Comparison of ENCODE assay signal across 1 cellular context in the genomic region with DNA sequence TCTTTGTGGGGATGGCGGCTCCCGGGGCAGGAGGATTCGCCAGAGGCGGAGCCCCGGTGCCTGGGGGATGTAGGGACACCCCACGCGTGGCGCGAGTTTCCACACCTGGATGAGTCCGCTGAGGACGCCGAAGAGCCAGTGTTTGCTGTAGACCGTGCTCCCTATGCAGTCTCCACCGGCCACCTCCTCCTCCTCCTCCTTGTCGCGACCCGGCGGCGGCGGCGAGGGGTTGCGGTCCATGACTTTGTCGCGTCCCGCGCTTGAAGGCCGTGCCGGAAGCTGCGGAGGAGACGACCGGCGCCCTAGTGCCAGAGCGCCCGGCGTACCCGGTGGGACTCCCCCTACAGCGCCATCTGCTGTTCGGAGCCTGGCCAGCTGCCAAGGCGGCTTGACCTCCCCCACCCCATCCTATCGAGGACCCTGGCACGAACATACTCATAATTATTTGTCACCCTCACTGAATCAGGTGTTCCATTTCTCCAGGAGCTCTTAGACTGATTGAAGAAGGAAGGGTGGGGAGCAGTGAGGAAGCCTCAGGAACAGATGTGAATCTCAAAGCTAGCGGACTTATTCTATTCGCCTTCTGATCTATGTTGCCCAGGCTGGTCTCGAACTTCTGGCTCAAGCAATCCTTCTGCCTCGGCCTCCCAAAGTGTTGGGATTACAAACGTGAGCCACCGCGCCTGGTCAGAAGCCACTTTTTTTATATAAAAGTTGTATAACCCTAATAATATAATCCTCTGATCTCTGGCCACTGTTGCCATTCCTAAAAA.
TF ChIP-seq lines count a peak whose summit lies in the region.

A gene with protein sequence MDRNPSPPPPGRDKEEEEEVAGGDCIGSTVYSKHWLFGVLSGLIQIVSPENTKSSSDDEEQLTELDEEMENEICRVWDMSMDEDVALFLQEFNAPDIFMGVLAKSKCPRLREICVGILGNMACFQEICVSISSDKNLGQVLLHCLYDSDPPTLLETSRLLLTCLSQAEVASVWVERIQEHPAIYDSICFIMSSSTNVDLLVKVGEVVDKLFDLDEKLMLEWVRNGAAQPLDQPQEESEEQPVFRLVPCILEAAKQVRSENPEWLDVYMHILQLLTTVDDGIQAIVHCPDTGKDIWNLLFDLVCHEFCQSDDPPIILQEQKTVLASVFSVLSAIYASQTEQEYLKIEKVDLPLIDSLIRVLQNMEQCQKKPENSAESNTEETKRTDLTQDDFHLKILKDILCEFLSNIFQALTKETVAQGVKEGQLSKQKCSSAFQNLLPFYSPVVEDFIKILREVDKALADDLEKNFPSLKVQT (minus strand): TSS at position 281 of the 773 bp plus-strand sequence. CDS start 41 bp downstream, at position 240.

TF ChIP-seq in K562, 482 proteins besides CTCF, POLR2A, EP300 and RAD21 (continued from another document and continues in another):
- TF ChIP-seq, protein P1, sequence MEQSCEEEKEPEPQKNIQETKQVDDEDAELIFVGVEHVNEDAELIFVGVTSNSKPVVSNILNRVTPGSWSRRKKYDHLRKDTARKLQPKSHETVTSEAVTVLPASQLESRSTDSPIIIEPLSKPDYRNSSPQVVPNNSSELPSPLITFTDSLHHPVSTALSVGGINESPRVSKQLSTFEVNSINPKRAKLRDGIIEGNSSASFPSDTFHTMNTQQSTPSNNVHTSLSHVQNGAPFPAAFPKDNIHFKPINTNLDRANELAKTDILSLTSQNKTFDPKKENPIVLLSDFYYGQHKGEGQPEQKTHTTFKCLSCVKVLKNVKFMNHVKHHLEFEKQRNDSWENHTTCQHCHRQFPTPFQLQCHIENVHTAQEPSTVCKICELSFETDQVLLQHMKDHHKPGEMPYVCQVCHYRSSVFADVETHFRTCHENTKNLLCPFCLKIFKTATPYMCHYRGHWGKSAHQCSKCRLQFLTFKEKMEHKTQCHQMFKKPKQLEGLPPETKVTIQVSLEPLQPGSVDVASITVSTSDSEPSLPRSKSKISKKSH (CRISPR knock-in tag; IDR thresholded peaks at IDR 0.05), result no peak
- TF ChIP-seq, protein P2, sequence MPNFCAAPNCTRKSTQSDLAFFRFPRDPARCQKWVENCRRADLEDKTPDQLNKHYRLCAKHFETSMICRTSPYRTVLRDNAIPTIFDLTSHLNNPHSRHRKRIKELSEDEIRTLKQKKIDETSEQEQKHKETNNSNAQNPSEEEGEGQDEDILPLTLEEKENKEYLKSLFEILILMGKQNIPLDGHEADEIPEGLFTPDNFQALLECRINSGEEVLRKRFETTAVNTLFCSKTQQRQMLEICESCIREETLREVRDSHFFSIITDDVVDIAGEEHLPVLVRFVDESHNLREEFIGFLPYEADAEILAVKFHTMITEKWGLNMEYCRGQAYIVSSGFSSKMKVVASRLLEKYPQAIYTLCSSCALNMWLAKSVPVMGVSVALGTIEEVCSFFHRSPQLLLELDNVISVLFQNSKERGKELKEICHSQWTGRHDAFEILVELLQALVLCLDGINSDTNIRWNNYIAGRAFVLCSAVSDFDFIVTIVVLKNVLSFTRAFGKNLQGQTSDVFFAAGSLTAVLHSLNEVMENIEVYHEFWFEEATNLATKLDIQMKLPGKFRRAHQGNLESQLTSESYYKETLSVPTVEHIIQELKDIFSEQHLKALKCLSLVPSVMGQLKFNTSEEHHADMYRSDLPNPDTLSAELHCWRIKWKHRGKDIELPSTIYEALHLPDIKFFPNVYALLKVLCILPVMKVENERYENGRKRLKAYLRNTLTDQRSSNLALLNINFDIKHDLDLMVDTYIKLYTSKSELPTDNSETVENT (CRISPR knock-in tag; IDR thresholded peaks at IDR 0.05), result peak; percentile 94
- TF ChIP-seq FOS (IDR thresholded peaks at IDR 0.05; ENCODE audit: extremely low read depth, insufficient read length) (no peak), ZNF780A (CRISPR knock-in tag; IDR thresholded peaks at IDR 0.05) (no peak), MXI1 (IDR thresholded peaks at IDR 0.05; ENCODE audit: low read depth, low read length) (no peak), ETV5 (CRISPR knock-in tag; IDR thresholded peaks at IDR 0.05; ENCODE audit: low read depth) (peak; percentile 91), BCOR (IDR thresholded peaks at IDR 0.05) (no peak), NFXL1 (CRISPR knock-in tag; IDR thresholded peaks at IDR 0.05) (no peak), KLF1 (tag; IDR thresholded peaks at IDR 0.05) (peak; percentile 83; the same call in 1 of the 2 replicates), HLTF (IDR thresholded peaks at IDR 0.05) (no peak), ZNF140 (CRISPR knock-in tag; IDR thresholded peaks at IDR 0.05) (no peak), E2F3 (CRISPR knock-in tag; IDR thresholded peaks at IDR 0.05) (peak; percentile 74), SOX6 (IDR thresholded peaks at IDR 0.05) (peak; percentile 37; the same call in 1 of the 2 replicates), STAG1 (CRISPR knock-in tag; IDR thresholded peaks at IDR 0.05; ENCODE audit: borderline replicate concordance) (no peak), TSC22D4 (tag; IDR thresholded peaks at IDR 0.05) (no peak), CEBPG (CRISPR knock-in tag; IDR thresholded peaks at IDR 0.05) (no peak), CEBPG (tag; conservative IDR thresholded peaks at IDR 0.05 in 1 of 2, IDR thresholded peaks at IDR 0.05 in 1 of 2) (no peak), BMI1 (IDR thresholded peaks at IDR 0.05; ENCODE audit: low read length) (no peak), ZEB2 (IDR thresholded peaks at IDR 0.05) (no peak), SMAD3 (CRISPR knock-in tag; conservative IDR thresholded peaks at IDR 0.05) (0 out of 2 replicates have a peak, but pooled peaks have one; percentile 30), EHMT2 (IDR thresholded peaks at IDR 0.05) (peak; percentile 65; the same call in 1 of the 2 replicates), BACH1 (tag; IDR thresholded peaks at IDR 0.05) (no peak), YY1 (IDR thresholded peaks at IDR 0.05; ENCODE audit: borderline replicate concordance in 1 of 3, control insufficient read depth in 1 of 3, extremely low read depth in 1 of 3, insufficient read depth in 3 of 3, insufficient read length in 1 of 3, insufficient replicate concordance in 2 of 3, low read depth in 1 of 3, low read length in 2 of 3) (peak in 1 of 3 experiments; percentile 59), MAZ (CRISPR knock-in tag; conservative IDR thresholded peaks at IDR 0.05 in 1 of 2, IDR thresholded peaks at IDR 0.05 in 1 of 2) (peak in 1 of 2 experiments; percentile 73), ZNF263 (CRISPR knock-in tag; IDR thresholded peaks at IDR 0.05; ENCODE audit: borderline replicate concordance) (peak; percentile 94), ZNF589 (CRISPR knock-in tag; IDR thresholded peaks at IDR 0.05; ENCODE audit: low read depth) (0 out of 2 replicates have a peak, but pooled peaks have one; percentile 32), TGIF2 (CRISPR knock-in tag; IDR thresholded peaks at IDR 0.05) (no peak), CBX1 (IDR thresholded peaks at IDR 0.05; ENCODE audit: low read depth) (peak; percentile 83), FOXA1 (IDR thresholded peaks at IDR 0.05; ENCODE audit: borderline replicate concordance) (no peak), MBD2 (IDR thresholded peaks at IDR 0.05; ENCODE audit: borderline replicate concordance, low read depth) (peak; percentile 81), TCF7 (IDR thresholded peaks at IDR 0.05; ENCODE audit: borderline replicate concordance) (peak; percentile 70; the same call in 1 of the 2 replicates), RBM14 (IDR thresholded peaks at IDR 0.05; ENCODE audit: borderline replicate concordance, insufficient read depth, low read depth, low read length) (no peak), ZBED1 (IDR thresholded peaks at IDR 0.05) (peak; percentile 99), KDM4B (IDR thresholded peaks at IDR 0.05; ENCODE audit: borderline replicate concordance in 2 of 2, low read depth in 1 of 2) (peak in 1 of 2 experiments; percentile 73; a peak in 1 of 4 replicates), ZBTB7A (IDR thresholded peaks at IDR 0.05; ENCODE audit: borderline replicate concordance, control insufficient read depth, low read depth, low read length) (peak; percentile 46; the same call in 1 of the 2 replicates), ZNF354B (CRISPR knock-in tag; IDR thresholded peaks at IDR 0.05) (no peak)
- TF ChIP-seq, protein P3, sequence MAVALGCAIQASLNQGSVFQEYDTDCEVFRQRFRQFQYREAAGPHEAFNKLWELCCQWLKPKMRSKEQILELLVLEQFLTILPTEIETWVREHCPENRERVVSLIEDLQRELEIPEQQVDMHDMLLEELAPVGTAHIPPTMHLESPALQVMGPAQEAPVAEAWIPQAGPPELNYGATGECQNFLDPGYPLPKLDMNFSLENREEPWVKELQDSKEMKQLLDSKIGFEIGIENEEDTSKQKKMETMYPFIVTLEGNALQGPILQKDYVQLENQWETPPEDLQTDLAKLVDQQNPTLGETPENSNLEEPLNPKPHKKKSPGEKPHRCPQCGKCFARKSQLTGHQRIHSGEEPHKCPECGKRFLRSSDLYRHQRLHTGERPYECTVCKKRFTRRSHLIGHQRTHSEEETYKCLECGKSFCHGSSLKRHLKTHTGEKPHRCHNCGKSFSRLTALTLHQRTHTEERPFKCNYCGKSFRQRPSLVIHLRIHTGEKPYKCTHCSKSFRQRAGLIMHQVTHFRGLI (CRISPR knock-in tag; IDR thresholded peaks at IDR 0.05), result no peak
- TF ChIP-seq, protein P4, sequence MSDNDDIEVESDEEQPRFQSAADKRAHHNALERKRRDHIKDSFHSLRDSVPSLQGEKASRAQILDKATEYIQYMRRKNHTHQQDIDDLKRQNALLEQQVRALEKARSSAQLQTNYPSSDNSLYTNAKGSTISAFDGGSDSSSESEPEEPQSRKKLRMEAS (CRISPR knock-in tag; IDR thresholded peaks at IDR 0.05), result peak; percentile 49; the same call in 1 of the 2 replicates
- TF ChIP-seq, protein P5, sequence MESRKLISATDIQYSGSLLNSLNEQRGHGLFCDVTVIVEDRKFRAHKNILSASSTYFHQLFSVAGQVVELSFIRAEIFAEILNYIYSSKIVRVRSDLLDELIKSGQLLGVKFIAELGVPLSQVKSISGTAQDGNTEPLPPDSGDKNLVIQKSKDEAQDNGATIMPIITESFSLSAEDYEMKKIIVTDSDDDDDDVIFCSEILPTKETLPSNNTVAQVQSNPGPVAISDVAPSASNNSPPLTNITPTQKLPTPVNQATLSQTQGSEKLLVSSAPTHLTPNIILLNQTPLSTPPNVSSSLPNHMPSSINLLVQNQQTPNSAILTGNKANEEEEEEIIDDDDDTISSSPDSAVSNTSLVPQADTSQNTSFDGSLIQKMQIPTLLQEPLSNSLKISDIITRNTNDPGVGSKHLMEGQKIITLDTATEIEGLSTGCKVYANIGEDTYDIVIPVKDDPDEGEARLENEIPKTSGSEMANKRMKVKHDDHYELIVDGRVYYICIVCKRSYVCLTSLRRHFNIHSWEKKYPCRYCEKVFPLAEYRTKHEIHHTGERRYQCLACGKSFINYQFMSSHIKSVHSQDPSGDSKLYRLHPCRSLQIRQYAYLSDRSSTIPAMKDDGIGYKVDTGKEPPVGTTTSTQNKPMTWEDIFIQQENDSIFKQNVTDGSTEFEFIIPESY (CRISPR knock-in tag; IDR thresholded peaks at IDR 0.05), result peak; percentile 93
- TF ChIP-seq, protein P6, sequence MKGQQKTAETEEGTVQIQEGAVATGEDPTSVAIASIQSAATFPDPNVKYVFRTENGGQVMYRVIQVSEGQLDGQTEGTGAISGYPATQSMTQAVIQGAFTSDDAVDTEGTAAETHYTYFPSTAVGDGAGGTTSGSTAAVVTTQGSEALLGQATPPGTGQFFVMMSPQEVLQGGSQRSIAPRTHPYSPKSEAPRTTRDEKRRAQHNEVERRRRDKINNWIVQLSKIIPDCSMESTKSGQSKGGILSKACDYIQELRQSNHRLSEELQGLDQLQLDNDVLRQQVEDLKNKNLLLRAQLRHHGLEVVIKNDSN (CRISPR knock-in tag; IDR thresholded peaks at IDR 0.05), result no peak
- TF ChIP-seq, protein P7, sequence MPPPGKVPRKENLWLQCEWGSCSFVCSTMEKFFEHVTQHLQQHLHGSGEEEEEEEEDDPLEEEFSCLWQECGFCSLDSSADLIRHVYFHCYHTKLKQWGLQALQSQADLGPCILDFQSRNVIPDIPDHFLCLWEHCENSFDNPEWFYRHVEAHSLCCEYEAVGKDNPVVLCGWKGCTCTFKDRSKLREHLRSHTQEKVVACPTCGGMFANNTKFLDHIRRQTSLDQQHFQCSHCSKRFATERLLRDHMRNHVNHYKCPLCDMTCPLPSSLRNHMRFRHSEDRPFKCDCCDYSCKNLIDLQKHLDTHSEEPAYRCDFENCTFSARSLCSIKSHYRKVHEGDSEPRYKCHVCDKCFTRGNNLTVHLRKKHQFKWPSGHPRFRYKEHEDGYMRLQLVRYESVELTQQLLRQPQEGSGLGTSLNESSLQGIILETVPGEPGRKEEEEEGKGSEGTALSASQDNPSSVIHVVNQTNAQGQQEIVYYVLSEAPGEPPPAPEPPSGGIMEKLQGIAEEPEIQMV (tag; conservative IDR thresholded peaks at IDR 0.05; ENCODE audit: low read depth), result no peak
- TF ChIP-seq, protein P8, sequence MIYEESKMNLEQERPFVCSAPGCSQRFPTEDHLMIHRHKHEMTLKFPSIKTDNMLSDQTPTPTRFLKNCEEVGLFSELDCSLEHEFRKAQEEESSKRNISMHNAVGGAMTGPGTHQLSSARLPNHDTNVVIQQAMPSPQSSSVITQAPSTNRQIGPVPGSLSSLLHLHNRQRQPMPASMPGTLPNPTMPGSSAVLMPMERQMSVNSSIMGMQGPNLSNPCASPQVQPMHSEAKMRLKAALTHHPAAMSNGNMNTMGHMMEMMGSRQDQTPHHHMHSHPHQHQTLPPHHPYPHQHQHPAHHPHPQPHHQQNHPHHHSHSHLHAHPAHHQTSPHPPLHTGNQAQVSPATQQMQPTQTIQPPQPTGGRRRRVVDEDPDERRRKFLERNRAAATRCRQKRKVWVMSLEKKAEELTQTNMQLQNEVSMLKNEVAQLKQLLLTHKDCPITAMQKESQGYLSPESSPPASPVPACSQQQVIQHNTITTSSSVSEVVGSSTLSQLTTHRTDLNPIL (CRISPR knock-in tag; IDR thresholded peaks at IDR 0.05), result no peak
- TF ChIP-seq, protein P9, sequence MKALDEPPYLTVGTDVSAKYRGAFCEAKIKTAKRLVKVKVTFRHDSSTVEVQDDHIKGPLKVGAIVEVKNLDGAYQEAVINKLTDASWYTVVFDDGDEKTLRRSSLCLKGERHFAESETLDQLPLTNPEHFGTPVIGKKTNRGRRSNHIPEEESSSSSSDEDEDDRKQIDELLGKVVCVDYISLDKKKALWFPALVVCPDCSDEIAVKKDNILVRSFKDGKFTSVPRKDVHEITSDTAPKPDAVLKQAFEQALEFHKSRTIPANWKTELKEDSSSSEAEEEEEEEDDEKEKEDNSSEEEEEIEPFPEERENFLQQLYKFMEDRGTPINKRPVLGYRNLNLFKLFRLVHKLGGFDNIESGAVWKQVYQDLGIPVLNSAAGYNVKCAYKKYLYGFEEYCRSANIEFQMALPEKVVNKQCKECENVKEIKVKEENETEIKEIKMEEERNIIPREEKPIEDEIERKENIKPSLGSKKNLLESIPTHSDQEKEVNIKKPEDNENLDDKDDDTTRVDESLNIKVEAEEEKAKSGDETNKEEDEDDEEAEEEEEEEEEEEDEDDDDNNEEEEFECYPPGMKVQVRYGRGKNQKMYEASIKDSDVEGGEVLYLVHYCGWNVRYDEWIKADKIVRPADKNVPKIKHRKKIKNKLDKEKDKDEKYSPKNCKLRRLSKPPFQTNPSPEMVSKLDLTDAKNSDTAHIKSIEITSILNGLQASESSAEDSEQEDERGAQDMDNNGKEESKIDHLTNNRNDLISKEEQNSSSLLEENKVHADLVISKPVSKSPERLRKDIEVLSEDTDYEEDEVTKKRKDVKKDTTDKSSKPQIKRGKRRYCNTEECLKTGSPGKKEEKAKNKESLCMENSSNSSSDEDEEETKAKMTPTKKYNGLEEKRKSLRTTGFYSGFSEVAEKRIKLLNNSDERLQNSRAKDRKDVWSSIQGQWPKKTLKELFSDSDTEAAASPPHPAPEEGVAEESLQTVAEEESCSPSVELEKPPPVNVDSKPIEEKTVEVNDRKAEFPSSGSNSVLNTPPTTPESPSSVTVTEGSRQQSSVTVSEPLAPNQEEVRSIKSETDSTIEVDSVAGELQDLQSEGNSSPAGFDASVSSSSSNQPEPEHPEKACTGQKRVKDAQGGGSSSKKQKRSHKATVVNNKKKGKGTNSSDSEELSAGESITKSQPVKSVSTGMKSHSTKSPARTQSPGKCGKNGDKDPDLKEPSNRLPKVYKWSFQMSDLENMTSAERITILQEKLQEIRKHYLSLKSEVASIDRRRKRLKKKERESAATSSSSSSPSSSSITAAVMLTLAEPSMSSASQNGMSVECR (CRISPR knock-in tag; IDR thresholded peaks at IDR 0.05), result no peak
